Comparison of ENCODE assay signal across 30 cellular contexts in genomic region chr7:57404967-57405421, GRCh38. TPM values are rescaled to one million over a fixed set of nuclear protein-coding genes. Genes with fewer than 3 reads are reported as not detected.
DNase-seq lines count a peak whose midpoint lies in the region; ATAC-seq, FAIRE-seq and TF ChIP-seq lines count a peak whose summit lies in the region.
"Had no signal": no experiment of that assay in that cellular context is flagged by ENCODE, and none has a peak within 500 bp of the region (broad histone marks: within the 10 kb centered on the region; RNA-seq: fewer than 3 reads in every experiment).

No MANE protein-coding gene starts in this region.

- DNase-seq in MG63: no peak
- DNase-seq in esophagus muscularis mucosa (ENCODE audit: extremely low spot score): no peak
- DNase-seq in right lobe of liver: no peak
- peak; percentile 64 for DNase-seq in spleen
- DNase-seq in D341Med (ENCODE audit: low spot score): no peak
- no peak for DNase-seq in H54 (ENCODE audit: insufficient read length, low spot score)
- DNase-seq: ACHN; activated CD4-positive, alpha-beta memory T cell treated with anti-CD3 and anti-CD28 coated beads for 36 hours; activated CD4-positive, CD25-positive, alpha-beta regulatory T cell treated with anti-CD3 and anti-CD28 coated beads, Interleukin-2, amount 50 U/mL, for 72 hours; activated effector memory CD4-positive, alpha-beta T cell treated with Interleukin-2 at 50 U/mL for 16 hours; BE2C; DMS153; islet precursor cell; KG1; MM.1S; NCI-H2081 treated with DMSO at 0.1 percent for 48 hours; NCI-H345; nephron progenitor cell; T-helper 17 cell had no signal

- no peak for TF ChIP-seq EP300 in esophagus muscularis mucosa (IDR thresholded peaks at IDR 0.05)

- no peak for TF ChIP-seq POLR2A in esophagus muscularis mucosa (IDR thresholded peaks at IDR 0.05; ENCODE audit: low read depth)
- TF ChIP-seq POLR2A in right lobe of liver (IDR thresholded peaks at IDR 0.05): no peak
- TF ChIP-seq POLR2A in spleen (IDR thresholded peaks at IDR 0.05): no peak
- TF ChIP-seq POLR2A in H54 (IDR thresholded peaks at IDR 0.05; ENCODE audit: low read depth, low read length): no peak

- FAIRE-seq in H54 (lab: Jason Lieb, UNC): no peak
- FAIRE-seq: endothelial cell of umbilical vein had no signal

- intact Hi-C loops in esophagus muscularis mucosa (cut with DNase I): no loop called here
- intact Hi-C loops in right lobe of liver (cut with DNase I): no loop called here
- intact Hi-C loops in spleen (cut with DNase I; ENCODE audit: low total_unique reads): no loop called here

- H3K9me3 ChIP-seq in MG63 (no peaks in the 10 kb centered on the region), esophagus muscularis mucosa (peaks cover 0 to 17% (median 5%) of the 10 kb centered on the region in 4 donors), right lobe of liver (no peaks in the 10 kb centered on the region), spleen (peaks cover 0 to 88% (median 60%) of the 10 kb centered on the region in 8 donors)
- H3K9me3 ChIP-seq: BE2C had no signal

- peak; percentile 20 to 45 (median 35) for ATAC-seq in right lobe of liver
- no peak for ATAC-seq in HG03469 (IDR thresholded peaks at IDR 0.05; ENCODE audit: unreplicated experiment)
- no peak for ATAC-seq in HG03571 (IDR thresholded peaks at IDR 0.05; ENCODE audit: unreplicated experiment)
- ATAC-seq: HCT116, T-helper 17 cell had no signal

- H3K4me1 ChIP-seq in esophagus muscularis mucosa: no peaks in the 10 kb centered on the region
- no peaks in the 10 kb centered on the region for H3K4me1 ChIP-seq in right lobe of liver
- H3K4me1 ChIP-seq in spleen: no peaks in the 10 kb centered on the region
- H3K4me1 ChIP-seq: BE2C, tibial nerve had no signal

- WGBS in esophagus muscularis mucosa: 48% methylated on average over 12 of the region's 24 CpGs
- WGBS in right lobe of liver (ENCODE audit: insufficient coverage, low coverage, low lambda C conversion rate, missing lambda C conversion rate): 54% methylated on average over 12 of the region's 24 CpGs
- WGBS in spleen, 5 donors: 46 to 65% (median 53%) methylated on average over 15 to 24 of the region's 24 CpGs

- H3K27ac ChIP-seq in esophagus muscularis mucosa (replicated peaks in 1 of 4) (peak overlapping the region in 1 of 4 donors; percentile 76), right lobe of liver (no peak overlapping the region), spleen (peak overlapping the region in 2 of 8 donors; percentile 69 to 78)
- H3K27ac ChIP-seq: skin epidermis, tibial nerve had no signal

- H3K27me3 ChIP-seq in MG63 (no peaks in the 10 kb centered on the region), esophagus muscularis mucosa (peaks cover 0 to 17% (median 0%) of the 10 kb centered on the region in 4 donors), right lobe of liver (no peaks in the 10 kb centered on the region), spleen (replicated peaks in 1 of 7) (no peaks in the 10 kb centered on the region)
- H3K27me3 ChIP-seq: BE2C, tibial nerve had no signal

- H3K4me3 ChIP-seq in MG63 (peak overlapping the region; percentile 43), esophagus muscularis mucosa (peak overlapping the region in 3 of 4 donors; percentile 41 to 46 (median 43)), right lobe of liver (peak overlapping the region in 2 of 3 donors; percentile 56 to 67), spleen (peak overlapping the region in 4 of 8 donors; percentile 27 to 43 (median 38))
- H3K4me3 ChIP-seq: skin epidermis had no signal

- H3K36me3 ChIP-seq in MG63: no peaks in the 10 kb centered on the region
- H3K36me3 ChIP-seq in esophagus muscularis mucosa: no peaks in the 10 kb centered on the region
- H3K36me3 ChIP-seq in right lobe of liver: no peaks in the 10 kb centered on the region
- no peaks in the 10 kb centered on the region for H3K36me3 ChIP-seq in spleen
- H3K36me3 ChIP-seq: BE2C, tibial nerve had no signal

- TF ChIP-seq CTCF in esophagus muscularis mucosa (IDR thresholded peaks at IDR 0.05): no peak
- TF ChIP-seq CTCF in right lobe of liver (IDR thresholded peaks at IDR 0.05): no peak
- no peak for TF ChIP-seq CTCF in spleen (IDR thresholded peaks at IDR 0.05 in 8 of 11, conservative IDR thresholded peaks at IDR 0.05 in 3 of 11)

RNA-seq across cellular contexts. Expression of gene ZNF716, which starts 45.0 kb away (rescaled TPM):
- total RNA-seq in MG63 (2014; rRNA removed; shearing (Covaris generic); ENCODE audit: low replicate concordance): not detected in 2 replicates
- total RNA-seq in esophagus muscularis mucosa (not detected), right lobe of liver (not detected), spleen (not detected)
- polyA plus RNA-seq in spleen: not detected
- total RNA-seq: activated CD4-positive, alpha-beta memory T cell treated with anti-CD3 and anti-CD28 coated beads for 36 hours; CD8-positive, alpha-beta memory T cell; dermis microvascular lymphatic vessel endothelial cell; endothelial cell of umbilical vein; G401; lung microvascular endothelial cell; mucosa of gallbladder; T-helper 17 cell; tibial nerve had no signal
- polyA plus RNA-seq: CD8-positive, alpha-beta memory T cell; endothelial cell of umbilical vein had no signal

Comparison
In these comparisons a context has a peak if more than half of its experiments do, and no peak if none do; other contexts are left out.
1. ATAC-seq: peak in right lobe of liver (4 of 4); none in HG03469 (single experiment) and HG03571 (single experiment).